Comparison of ENCODE assay signal across 14 cellular contexts in genomic region chrX:468979-469378, GRCh38.
A peak's percentile ranks its signal among the peaks of the same experiment; 100 is the strongest.
DNase-seq lines count a peak whose midpoint lies in the region; TF ChIP-seq lines count a peak whose summit lies in the region.
"Had no signal": no experiment of that assay in that cellular context is flagged by ENCODE, and none has a peak within 500 bp of the region (broad histone marks: within the 10 kb centered on the region; RNA-seq: fewer than 3 reads in every experiment).

No MANE protein-coding gene starts in this region.

- H3K4me3 ChIP-seq in NB4 (ENCODE audit: low read depth, low read length) (no peak overlapping the region), sigmoid colon (no peak overlapping the region)
- H3K4me3 ChIP-seq: GM23338 had no signal

- intact Hi-C loops in sigmoid colon (cut with DNase I), result no loop called here

- TF ChIP-seq EP300 in sigmoid colon (IDR thresholded peaks at IDR 0.05), result no peak

- TF ChIP-seq POLR2A in NB4 (IDR thresholded peaks at IDR 0.05; ENCODE audit: extremely low read depth, insufficient read length), result no peak
- no peak for TF ChIP-seq POLR2A in sigmoid colon (IDR thresholded peaks at IDR 0.05)

- peaks cover 0 to 27% (median 0%) of the 10 kb centered on the region in 3 donors for H3K27me3 ChIP-seq in sigmoid colon
- H3K27me3 ChIP-seq: BE2C had no signal

- H3K9me3 ChIP-seq in sigmoid colon, result peaks cover 0 to 6% (median 0%) of the 10 kb centered on the region in 4 donors
- H3K9me3 ChIP-seq: BE2C had no signal

- H3K27ac ChIP-seq in sigmoid colon, result no peak overlapping the region

- no peak for TF ChIP-seq CTCF in GM13976 (IDR thresholded peaks at IDR 0.05; ENCODE audit: borderline replicate concordance, control extremely low read depth, extremely low read depth, insufficient read depth, missing control alignments)
- TF ChIP-seq CTCF in NB4 (IDR thresholded peaks at IDR 0.05; ENCODE audit: low read depth, low read length), result no peak
- TF ChIP-seq CTCF in sigmoid colon (IDR thresholded peaks at IDR 0.05), result no peak

- no peaks in the 10 kb centered on the region for H3K36me3 ChIP-seq in sigmoid colon
- H3K36me3 ChIP-seq: BE2C had no signal

- DNase-seq in GM13976 (ENCODE audit: low spot score) (peak; percentile 2), NB4 (ENCODE audit: low read depth) (peak; percentile 18), dermis blood vessel endothelial cell (peak; percentile 47), sigmoid colon (peak; percentile 10), epidermal melanocyte (ENCODE audit: insufficient read length, low spot score) (no peak), AG20443 (ENCODE audit: low spot score) (no peak)
- DNase-seq: BE2C; C1 segment of cervical spinal cord; CD4-positive, CD25-positive, alpha-beta regulatory T cell; CD8-positive, alpha-beta memory T cell; COR-L47; H7; IMR-90 had no signal

- peaks cover 0 to 4% (median 0%) of the 10 kb centered on the region in 4 donors for H3K4me1 ChIP-seq in sigmoid colon
- H3K4me1 ChIP-seq: BE2C had no signal

- in situ Hi-C loops in GM13976 (cut with MboI; ENCODE audit: low sequenced_read_pairs, unreplicated experiment), result no loop called here

- whole genome bisulfite sequencing in sigmoid colon, 2 donors, result 92% methylated on average over 9 of the region's 9 CpGs

Comparison
In these comparisons a context has a peak if more than half of its experiments do, and no peak if none do; other contexts are left out.
1. DNase-seq: peak in GM13976 (single experiment), NB4 (single experiment), dermis blood vessel endothelial cell (single experiment) and sigmoid colon (single experiment); none in epidermal melanocyte (single experiment) and AG20443 (single experiment).